Comparison of ENCODE assay signal across 16 cellular contexts in genomic region chr6:148816117-148816516, GRCh38.
"Had no signal": no experiment of that assay in that cellular context is flagged by ENCODE, and none has a peak within 500 bp of the region (broad histone marks: within the 10 kb centered on the region; RNA-seq: fewer than 3 reads in every experiment).

No MANE protein-coding gene starts in this region.

- ATAC-seq: effector memory CD8-positive, alpha-beta T cell; gastrocnemius medialis; heart right ventricle; naive thymus-derived CD4-positive, alpha-beta T cell had no signal

- H3K4me1 ChIP-seq: esophagus muscularis mucosa, gastrocnemius medialis, heart right ventricle, right atrium auricular region had no signal

- H3K4me3 ChIP-seq: esophagus muscularis mucosa, gastrocnemius medialis, heart right ventricle, ovary, right atrium auricular region had no signal

- H3K27ac ChIP-seq: epithelial cell of prostate, esophagus muscularis mucosa, gastrocnemius medialis, heart right ventricle, ovary, right atrium auricular region had no signal

- H3K9me3 ChIP-seq: esophagus muscularis mucosa, gastrocnemius medialis, ovary had no signal

- DNase-seq: effector memory CD8-positive, alpha-beta T cell; gastrocnemius medialis; heart right ventricle; hypothalamus; kidney glomerular epithelial cell; naive thymus-derived CD4-positive, alpha-beta T cell; nucleus accumbens; ovary; small intestine; stimulated activated CD4-positive, alpha-beta T cell treated with anti-CD3 and anti-CD28 coated beads, Interleukin-12 subunit alpha, Interleukin-12 subunit beta, amount 100 ng/mL, for 4 hours; stimulated activated naive CD4-positive, alpha-beta T cell treated with Interleukin-2 at 50 U/mL for 16 hours; trophoblast cell had no signal

- H3K27me3 ChIP-seq: esophagus muscularis mucosa, gastrocnemius medialis, heart right ventricle, ovary, right atrium auricular region had no signal

- H3K36me3 ChIP-seq: esophagus muscularis mucosa, gastrocnemius medialis, heart right ventricle, ovary, right atrium auricular region had no signal

- FAIRE-seq: islet of Langerhans, small intestine had no signal
